In the genomic region with DNA sequence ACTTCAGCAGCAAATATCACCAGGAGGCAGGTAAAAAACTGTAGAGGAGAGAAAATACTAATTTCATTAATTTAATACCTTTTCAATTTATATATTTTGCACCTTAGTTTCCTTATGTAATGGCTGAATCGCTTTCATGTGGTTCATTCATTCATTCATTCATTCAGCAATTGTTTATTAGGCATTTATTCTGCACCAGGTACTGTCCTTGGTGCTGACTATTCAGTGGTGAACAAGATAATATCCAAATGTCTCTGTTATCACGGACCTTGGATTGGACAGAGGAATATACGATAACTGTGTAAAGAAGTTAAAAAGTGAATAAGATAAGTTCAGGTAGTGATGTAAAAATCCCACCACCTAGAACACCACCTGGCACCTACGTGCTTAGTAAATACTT, we compare ENCODE assay signal across 17 cellular contexts. TPM values are rescaled to one million over a fixed set of nuclear protein-coding genes. Genes with fewer than 3 reads are reported as not detected.
DNase-seq lines count a peak whose midpoint lies in the region; ATAC-seq and TF ChIP-seq lines count a peak whose summit lies in the region.
"Had no signal": no experiment of that assay in that cellular context is flagged by ENCODE, and none has a peak within 500 bp of the region (broad histone marks: within the 10 kb centered on the region; RNA-seq: fewer than 3 reads in every experiment).

No MANE protein-coding gene starts in this region.

- H4K20me1 ChIP-seq in PC-9 (ENCODE audit: insufficient read depth), result no peaks in the 10 kb centered on the region

- no peak overlapping the region for H2AK5ac ChIP-seq in mesenchymal stem cell (ENCODE audit: low read length, severe bottlenecking)

- no peak overlapping the region for H2BK15ac ChIP-seq in mesenchymal stem cell (ENCODE audit: low read depth, poor library complexity, severe bottlenecking)

- H2AFZ ChIP-seq in PC-9, result no peak overlapping the region
- H2AFZ ChIP-seq in mesenchymal stem cell (ENCODE audit: low read depth, low read length), result no peak overlapping the region

- no peak for ATAC-seq in HG02623 (IDR thresholded peaks at IDR 0.05; ENCODE audit: unreplicated experiment)
- ATAC-seq: HepG2 had no signal

- H3K36me3 ChIP-seq in breast epithelium, result no peaks in the 10 kb centered on the region
- peaks cover 46% of the 10 kb centered on the region for H3K36me3 ChIP-seq in PC-9 (ENCODE audit: low read depth)
- no peaks in the 10 kb centered on the region for H3K36me3 ChIP-seq in mesenchymal stem cell (ENCODE audit: control insufficient read depth in 1 of 2, insufficient read depth in 2 of 2, low read depth in 1 of 2, low read length in 2 of 2)

- H3K27ac Mint-ChIP-seq in MCF 10A (ENCODE audit: low read depth, unreplicated experiment) (no peak overlapping the region), type B pancreatic cell (peak overlapping the region; percentile 3)
- H3K27ac Mint-ChIP-seq in dendritic cell treated with granulocyte-macrophage colony-stimulating factor and Interleukin-4, amounts not matched to agents 40 ng/mL and 50 ng/mL, for 4 days, result peak overlapping the region; percentile 14

- H2BK12ac ChIP-seq in mesenchymal stem cell (ENCODE audit: low read length in 2 of 2), result no peak overlapping the region

- H3K4me3 ChIP-seq in breast epithelium, result no peak overlapping the region
- peak overlapping the region; percentile 49; the same call in 1 of the 2 replicates for H3K4me3 ChIP-seq in PC-9
- no peak overlapping the region for H3K4me3 ChIP-seq in mesenchymal stem cell (ENCODE audit: insufficient read depth in 1 of 2, low read depth in 1 of 2, low read length in 2 of 2)

- TF ChIP-seq POLR2A in breast epithelium (IDR thresholded peaks at IDR 0.05), result no peak

- no peak overlapping the region for H3K18ac ChIP-seq in mesenchymal stem cell (ENCODE audit: low read depth in 1 of 2, low read length in 2 of 2)

- H3K4ac ChIP-seq in mesenchymal stem cell (ENCODE audit: low read depth in 1 of 2, low read length in 2 of 2), result no peak overlapping the region

- DNase-seq in MCF 10A (ENCODE audit: unreplicated experiment) (peak; percentile 16), breast epithelium (ENCODE audit: low spot score in 2 of 2) (no peak), PC-9 (no peak), type B pancreatic cell (ENCODE audit: extremely low spot score, unreplicated experiment) (no peak), mesenchymal stem cell (no peak)
- DNase-seq in activated CD4-positive, alpha-beta T cell treated with anti-CD3 and anti-CD28 coated beads for 48 hours, result no peak
- DNase-seq: DMS79 treated with DMSO at 0.1 percent for 48 hours, H7, MV-4-11, NCI-H1417 treated with DMSO at 0.1 percent for 48 hours, NCI-H2029 treated with DMSO at 0.1 percent for 48 hours, NCI-H510A treated with DMSO at 0.1 percent for 48 hours had no signal

- H3K9me3 Mint-ChIP-seq in MCF 10A (ENCODE audit: unreplicated experiment) (no peaks in the 10 kb centered on the region), type B pancreatic cell (no peaks in the 10 kb centered on the region)
- no peaks in the 10 kb centered on the region for H3K9me3 Mint-ChIP-seq in dendritic cell treated with granulocyte-macrophage colony-stimulating factor and Interleukin-4, amounts not matched to agents 40 ng/mL and 50 ng/mL, for 4 days
- H3K9me3 Mint-ChIP-seq: CD14-positive monocyte had no signal

- no peaks in the 10 kb centered on the region for H3K27me3 ChIP-seq in breast epithelium
- no peaks in the 10 kb centered on the region for H3K27me3 ChIP-seq in PC-9 (ENCODE audit: insufficient read depth, low read depth)
- no peaks in the 10 kb centered on the region for H3K27me3 ChIP-seq in mesenchymal stem cell (ENCODE audit: control insufficient read depth in 1 of 2, insufficient read depth in 1 of 2, low read length in 2 of 2)

- intact Hi-C loops in MCF 10A (cut with micrococcal nuclease), result no loop called here
- intact Hi-C loops in breast epithelium (cut with DNase I; ENCODE audit: low total_unique reads), result no loop called here
- intact Hi-C loops in PC-9 (cut with micrococcal nuclease; ENCODE audit: unreplicated experiment), result loop anchor here (5.0 to 10.0 kb wide), 2 partner anchors 117 to 364 kb away; no protein-coding TSS in a partner anchor
- intact Hi-C loops in dendritic cell treated with granulocyte-macrophage colony-stimulating factor and Interleukin-4, amounts not matched to agents 40 ng/mL and 50 ng/mL, for 4 days (cut with micrococcal nuclease), result no loop called here

- H3K36me3 Mint-ChIP-seq in MCF 10A (ENCODE audit: insufficient read depth, unreplicated experiment), result no peaks in the 10 kb centered on the region
- no peaks in the 10 kb centered on the region for H3K36me3 Mint-ChIP-seq in dendritic cell treated with granulocyte-macrophage colony-stimulating factor and Interleukin-4, amounts not matched to agents 40 ng/mL and 50 ng/mL, for 4 days (ENCODE audit: low read depth)
- peaks cover 7% of the 10 kb centered on the region for H3K36me3 Mint-ChIP-seq in type B pancreatic cell

- WGBS in mesenchymal stem cell, result 92% methylated on average over 2 of the region's 4 CpGs

- BruUV-seq in MCF 10A (replicated peaks; lab: Mats Ljungman, UMichigan), result no TSS peak
- no TSS peak for BruUV-seq in PC-9 (replicated peaks; lab: Mats Ljungman, UMichigan)

- no peak overlapping the region for H4K8ac ChIP-seq in mesenchymal stem cell (ENCODE audit: low read length)

- H2BK5ac ChIP-seq in mesenchymal stem cell (ENCODE audit: low read depth, low read length, poor library complexity, severe bottlenecking), result no peak overlapping the region

- no peak overlapping the region for H3K4me3 Mint-ChIP-seq in MCF 10A (ENCODE audit: unreplicated experiment)
- H3K4me3 Mint-ChIP-seq in dendritic cell treated with granulocyte-macrophage colony-stimulating factor and Interleukin-4, amounts not matched to agents 40 ng/mL and 50 ng/mL, for 4 days, result no peak overlapping the region
- no peak overlapping the region for H3K4me3 Mint-ChIP-seq in type B pancreatic cell
- H3K4me3 Mint-ChIP-seq: CD14-positive monocyte had no signal

- no peak overlapping the region for H3K14ac ChIP-seq in mesenchymal stem cell (ENCODE audit: low read length in 2 of 2)

- H2BK120ac ChIP-seq in mesenchymal stem cell (ENCODE audit: low read depth, low read length), result no peak overlapping the region

- H3K9ac ChIP-seq in mesenchymal stem cell (ENCODE audit: low read length), result no peak overlapping the region

- no peaks in the 10 kb centered on the region for H3K79me1 ChIP-seq in mesenchymal stem cell (replicated peaks; ENCODE audit: low read length, poor library complexity, severe bottlenecking)

- peaks cover 28% of the 10 kb centered on the region for H3K79me2 ChIP-seq in PC-9 (ENCODE audit: low read depth)

- H3K4me1 Mint-ChIP-seq in MCF 10A (ENCODE audit: insufficient read depth, unreplicated experiment) (peaks cover 7% of the 10 kb centered on the region), type B pancreatic cell (ENCODE audit: unreplicated experiment) (peaks cover 6% of the 10 kb centered on the region)
- peaks cover 21% of the 10 kb centered on the region for H3K4me1 Mint-ChIP-seq in dendritic cell treated with granulocyte-macrophage colony-stimulating factor and Interleukin-4, amounts not matched to agents 40 ng/mL and 50 ng/mL, for 4 days (ENCODE audit: low read depth)

- POLR2A ChIA-PET in MCF 10A (lab: Yijun Ruan, JAX) (no interaction called here), PC-9 (lab: Charles Lee; ENCODE audit: unreplicated experiment) (no interaction called here)

- H3K4me2 ChIP-seq in PC-9 (peak overlapping the region; percentile 75), mesenchymal stem cell (ENCODE audit: low read length, poor library complexity, severe bottlenecking) (no peak overlapping the region)

- CTCF ChIA-PET in MCF 10A (lab: Yijun Ruan, JAX) (no interaction called here), PC-9 (lab: Charles Lee) (no interaction called here)

- H3K27me3 Mint-ChIP-seq in MCF 10A (ENCODE audit: insufficient read depth, unreplicated experiment) (peaks cover under 1% of the 10 kb centered on the region), type B pancreatic cell (no peaks in the 10 kb centered on the region)
- H3K27me3 Mint-ChIP-seq in dendritic cell treated with granulocyte-macrophage colony-stimulating factor and Interleukin-4, amounts not matched to agents 40 ng/mL and 50 ng/mL, for 4 days, result no peaks in the 10 kb centered on the region

- H3K23ac ChIP-seq in mesenchymal stem cell (ENCODE audit: low read length in 2 of 2), result no peak overlapping the region

- H3F3A ChIP-seq in PC-9 (ENCODE audit: insufficient read depth, low read depth), result peaks cover 43% of the 10 kb centered on the region

- H3K4me1 ChIP-seq in breast epithelium, result peaks cover 0 to 4% of the 10 kb centered on the region in 2 donors
- peaks cover 54% of the 10 kb centered on the region for H3K4me1 ChIP-seq in PC-9 (replicated peaks; ENCODE audit: insufficient read depth)
- H3K4me1 ChIP-seq in mesenchymal stem cell (ENCODE audit: control insufficient read depth, insufficient read depth, low read depth, low read length), result peaks cover 18% of the 10 kb centered on the region

- no peak overlapping the region for H3K27ac ChIP-seq in breast epithelium
- no peak overlapping the region for H3K27ac ChIP-seq in PC-9
- no peak overlapping the region for H3K27ac ChIP-seq in mesenchymal stem cell (ENCODE audit: low read length, poor library complexity, severe bottlenecking)

- TF ChIP-seq CTCF in MCF 10A (IDR thresholded peaks at IDR 0.05; ENCODE audit: unreplicated experiment), result no peak
- no peak for TF ChIP-seq CTCF in breast epithelium (IDR thresholded peaks at IDR 0.05)
- TF ChIP-seq CTCF in PC-9 (conservative IDR thresholded peaks at IDR 0.05), result no peak
- TF ChIP-seq CTCF in type B pancreatic cell (conservative IDR thresholded peaks at IDR 0.05), result no peak

- no peak overlapping the region for H4K91ac ChIP-seq in mesenchymal stem cell (ENCODE audit: low read length)

- no peaks in the 10 kb centered on the region for H3K9me2 ChIP-seq in PC-9 (ENCODE audit: insufficient read depth)

- H3K9me3 ChIP-seq in breast epithelium (no peaks in the 10 kb centered on the region), PC-9 (ENCODE audit: insufficient read depth, low read depth) (no peaks in the 10 kb centered on the region), mesenchymal stem cell (ENCODE audit: control insufficient read depth, low read length) (no peaks in the 10 kb centered on the region)

RNA-seq across cellular contexts. Expression of a gene that starts 28.8 kb away (rescaled TPM):
- total RNA-seq in MCF 10A (2022) (0.42 TPM in 1 of 2 replicates, not detected in the other), breast epithelium (1 to 10 TPM; 2.6 to 9.7 (median 3.7) TPM), PC-9 (2021) (26.5 and 36.1 TPM in 2 replicates), type B pancreatic cell (ENCODE audit: low replicate concordance) (29.6 and 32.4 TPM in 2 replicates)
- not detected for polyA plus RNA-seq in mesenchymal stem cell (2013, experiment 1 of 2)
- 0.01 TPM for polyA plus RNA-seq in mesenchymal stem cell (2013, experiment 2 of 2)
- total RNA-seq: HepG2 had no signal
- polyA plus RNA-seq: HepG2 had no signal

RNA-seq across cellular contexts. Expression of a gene that starts 30.9 kb away (rescaled TPM):
- total RNA-seq in MCF 10A (2022) (not detected in 2 replicates), breast epithelium (not detected), PC-9 (2021) (not detected in 2 replicates), type B pancreatic cell (ENCODE audit: low replicate concordance) (not detected in 2 replicates)
- polyA plus RNA-seq in mesenchymal stem cell (2013, experiment 1 of 2), result not detected
- not detected for polyA plus RNA-seq in mesenchymal stem cell (2013, experiment 2 of 2)
- total RNA-seq: H7, HepG2, LHCN-M2 had no signal
- polyA plus RNA-seq: CD14-positive monocyte, HepG2 had no signal
